ENCODE assay signal across 2 cellular contexts in the genomic region with DNA sequence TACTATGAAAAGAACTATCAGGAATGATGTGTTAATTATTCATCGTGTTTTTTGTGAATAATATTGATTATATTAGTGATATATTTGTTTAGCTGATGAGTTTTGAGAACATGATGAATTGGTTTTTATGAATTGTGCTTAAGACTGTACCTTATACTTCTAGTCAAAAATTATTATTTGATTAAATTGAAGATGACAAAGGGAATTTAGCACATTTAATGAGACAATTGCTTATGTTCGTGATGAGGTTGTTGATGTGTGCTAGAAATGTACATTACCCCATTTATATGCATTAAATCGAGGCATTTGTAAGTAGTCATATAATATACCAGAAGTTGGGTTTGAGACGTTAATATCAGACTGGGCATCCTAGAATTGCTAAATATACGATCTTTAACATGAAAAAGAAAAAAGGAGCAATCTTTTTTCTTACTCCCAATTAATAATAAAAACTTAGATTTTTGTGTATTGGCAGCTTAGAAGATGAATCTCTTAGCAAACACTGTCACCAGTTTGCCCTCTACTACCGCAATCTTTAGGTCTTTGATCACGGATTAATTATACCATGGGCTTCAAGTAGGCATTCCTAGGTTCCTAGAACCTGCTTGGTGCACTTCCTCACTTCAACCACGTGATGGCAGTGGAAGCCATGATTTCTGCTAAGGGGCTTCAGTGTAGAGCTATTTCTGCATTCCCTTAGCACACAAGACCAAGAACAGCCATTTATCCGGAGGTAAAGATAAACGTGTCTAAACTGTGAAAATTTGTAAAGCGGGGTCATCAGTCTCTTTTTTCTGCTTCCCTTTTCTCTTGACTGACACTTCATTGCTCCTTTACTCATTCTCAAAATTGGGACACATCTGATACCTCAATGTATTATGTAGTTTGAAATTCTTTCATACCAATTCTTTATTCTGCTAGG.
TF ChIP-seq lines count a peak whose summit lies in the region.

No MANE protein-coding gene starts in this region.

TF ChIP-seq in GM12891, 5 proteins besides CTCF, POLR2A, EP300 and RAD21:
- TF ChIP-seq SPI1 (IDR thresholded peaks at IDR 0.05; ENCODE audit: low read depth, low read length): peak; percentile 34
- TF ChIP-seq POLR2AphosphoS5 (IDR thresholded peaks at IDR 0.05; ENCODE audit: low read depth, low read length): no peak
TF ChIP-seq in GM12891: peak in this region for 1.

TF ChIP-seq in IMR-90, 13 proteins besides CTCF, POLR2A, EP300 and RAD21:
- peak; percentile 96 for TF ChIP-seq SMC3 (IDR thresholded peaks at IDR 0.05; ENCODE audit: low read depth, low read length)
- TF ChIP-seq CHD1 (IDR thresholded peaks at IDR 0.05; ENCODE audit: low read depth, low read length): no peak
